8 cellular contexts compared by ENCODE assay signal in genomic region chr6:73263570-73263909, GRCh38. TPM values are rescaled to one million over a fixed set of nuclear protein-coding genes. Genes with fewer than 3 reads are reported as not detected.
DNase-seq lines count a peak whose midpoint lies in the region; ATAC-seq, FAIRE-seq and TF ChIP-seq lines count a peak whose summit lies in the region.

No MANE protein-coding gene starts in this region.

- peaks cover 12% of the 10 kb centered on the region for H3K79me2 ChIP-seq in GM12878 (ENCODE audit: control insufficient read depth, insufficient read depth, low read length)

- peak overlapping the region; percentile 99 for H2AFZ ChIP-seq in GM12878 (ENCODE audit: control insufficient read depth, low read depth, low read length)
- peak overlapping the region; percentile 99 for H2AFZ ChIP-seq in mesenchymal stem cell (ENCODE audit: low read depth, low read length)

- in situ Hi-C loops in GM12878 (cut with MboI): no loop called here

- intact Hi-C loops in GM12878 (cut with micrococcal nuclease; ENCODE audit: unreplicated experiment): no loop called here
- intact Hi-C loops in vagina (cut with DNase I): no loop called here

- H3K14ac ChIP-seq in mesenchymal stem cell (ENCODE audit: low read length in 2 of 2): peak overlapping the region in 1 of 2 experiments; percentile 68

- no peaks in the 10 kb centered on the region for H4K20me1 ChIP-seq in GM12878 (ENCODE audit: control insufficient read depth, insufficient read depth)

- RAD21 ChIA-PET in GM12878 (lab: Charles Lee; ENCODE audit: unreplicated experiment): interaction anchor here (0.7 kb wide), 1 partner anchor 134 kb away, joined by 3 read pairs; no protein-coding TSS in a partner anchor

- peak overlapping the region in 1 of 2 experiments; percentile 100 for H3K4ac ChIP-seq in mesenchymal stem cell (ENCODE audit: low read depth in 1 of 2, low read length in 2 of 2)

- no peak overlapping the region for H2AK5ac ChIP-seq in mesenchymal stem cell (ENCODE audit: low read length, severe bottlenecking)

- H2BK120ac ChIP-seq in mesenchymal stem cell (ENCODE audit: low read depth, low read length): no peak overlapping the region

- H3K27ac ChIP-seq in GM12878 (ENCODE audit: control insufficient read depth, insufficient read depth) (peak overlapping the region; percentile 74), mesenchymal stem cell (ENCODE audit: low read length, poor library complexity, severe bottlenecking) (no peak overlapping the region), vagina (peak overlapping the region; percentile 83)

- H3K4me2 ChIP-seq in GM12878 (ENCODE audit: control insufficient read depth, insufficient read depth) (peak overlapping the region; percentile 98), mesenchymal stem cell (ENCODE audit: low read length, poor library complexity, severe bottlenecking) (peak overlapping the region; percentile 97)

- no peaks in the 10 kb centered on the region for H3K36me3 ChIP-seq in GM12878 (ENCODE audit: control insufficient read depth in 2 of 2, insufficient read depth in 2 of 2, low read length in 1 of 2)
- peaks cover 0 to 4% of the 10 kb centered on the region in 2 experiments for H3K36me3 ChIP-seq in mesenchymal stem cell (ENCODE audit: control insufficient read depth in 1 of 2, insufficient read depth in 2 of 2, low read depth in 1 of 2, low read length in 2 of 2)
- no peaks in the 10 kb centered on the region for H3K36me3 ChIP-seq in vagina

- H3K4me3 ChIP-seq in GM12878 (peak overlapping the region; percentile 99), mesenchymal stem cell (ENCODE audit: insufficient read depth in 1 of 2, low read depth in 1 of 2, low read length in 2 of 2) (peak overlapping the region; percentile 78 to 93), vagina (peak overlapping the region; percentile 67 to 72)

- H3K18ac ChIP-seq in mesenchymal stem cell (ENCODE audit: low read depth in 1 of 2, low read length in 2 of 2): peak overlapping the region; percentile 86 to 93

- no peak overlapping the region for H2BK5ac ChIP-seq in mesenchymal stem cell (ENCODE audit: low read depth, low read length, poor library complexity, severe bottlenecking)

- H2BK15ac ChIP-seq in mesenchymal stem cell (ENCODE audit: low read depth, poor library complexity, severe bottlenecking): no peak overlapping the region

- no peak for TF ChIP-seq POLR2A in GM12878 (IDR thresholded peaks at IDR 0.05; ENCODE audit: low read depth, low read length)
- no peak for TF ChIP-seq POLR2A in vagina (IDR thresholded peaks at IDR 0.05)

- SMC1A ChIA-PET in GM12878 (lab: Charles Lee; ENCODE audit: uncharacterized antibody, unreplicated experiment): interaction anchor here (1.0 to 1.2 kb wide), 2 partner anchors 18 to 64 kb away, joined by 3 read pairs; no protein-coding TSS in a partner anchor

- CTCF ChIA-PET in GM12878 (lab: Yijun Ruan, JAX): interaction anchor here (1.1 to 1.2 kb wide), 2 partner anchors 22 to 125 kb away, joined by 3 read pairs; no protein-coding TSS in a partner anchor

- POLR2A ChIA-PET in GM12878 (lab: Charles Lee): no interaction called here

- BruUV-seq in GM12878 (replicated peaks; lab: Mats Ljungman, UMichigan): no TSS peak

- ATAC-seq in HG03442 (IDR thresholded peaks at IDR 0.05; ENCODE audit: unreplicated experiment) (peak; percentile 6), GM12878 (peak; percentile 38)

- no peak for FAIRE-seq in GM12878 (lab: Jason Lieb, UNC)

- peaks cover 16% of the 10 kb centered on the region for H3K79me1 ChIP-seq in mesenchymal stem cell (replicated peaks; ENCODE audit: low read length, poor library complexity, severe bottlenecking)

- DNase-seq in NCI-H82 (lab: John Stamatoyannopoulos, UW) (peak; percentile 38), NCI-H82 treated with DMSO at 0.1 percent for 48 hours (lab: John Stamatoyannopoulos, UW; ENCODE audit: unreplicated experiment) (no peak), GM12878 (ENCODE audit: low read depth, low spot score) (no peak), mesenchymal stem cell (no peak), vagina (ENCODE audit: extremely low spot score in 2 of 2) (no peak), middle frontal gyrus (ENCODE audit: extremely low spot score, low spot score) (no peak)
- no peak for DNase-seq in activated CD8-positive, alpha-beta memory T cell treated with anti-CD3 and anti-CD28 coated beads for 24 hours

- H4K8ac ChIP-seq in mesenchymal stem cell (ENCODE audit: low read length): peak overlapping the region; percentile 99

- no peak overlapping the region for H2BK12ac ChIP-seq in mesenchymal stem cell (ENCODE audit: low read length in 2 of 2)

- 3% methylated on average over 7 of the region's 7 CpGs for WGBS in GM12878 (ENCODE audit: insufficient coverage, insufficient replicate concordance, low lambda C conversion rate, missing lambda C conversion rate)
- 43% methylated on average over 7 of the region's 7 CpGs for WGBS in mesenchymal stem cell

- no peak overlapping the region for H4K91ac ChIP-seq in mesenchymal stem cell (ENCODE audit: low read length)

- no peak for TF ChIP-seq CTCF in GM12878 (IDR thresholded peaks at IDR 0.05 in 2 of 3, conservative IDR thresholded peaks at IDR 0.05 in 1 of 3; ENCODE audit: control insufficient read depth in 2 of 3, extremely low read depth in 1 of 3, insufficient read depth in 1 of 3, low read depth in 3 of 3, low read length in 3 of 3)
- TF ChIP-seq CTCF in vagina (IDR thresholded peaks at IDR 0.05): no peak

- H3K9me3 ChIP-seq in GM12878 (replicated peaks; ENCODE audit: control insufficient read depth, insufficient read depth, low read length) (no peaks in the 10 kb centered on the region), mesenchymal stem cell (ENCODE audit: control insufficient read depth, low read length) (no peaks in the 10 kb centered on the region), vagina (no peaks in the 10 kb centered on the region)

- H3K27me3 ChIP-seq in GM12878 (replicated peaks in 1 of 2; ENCODE audit: control insufficient read depth in 2 of 2, insufficient read depth in 2 of 2, low read length in 1 of 2) (no peaks in the 10 kb centered on the region), mesenchymal stem cell (ENCODE audit: control insufficient read depth in 1 of 2, insufficient read depth in 1 of 2, low read length in 2 of 2) (no peaks in the 10 kb centered on the region), vagina (no peaks in the 10 kb centered on the region)

- H3K4me1 ChIP-seq in GM12878 (ENCODE audit: control insufficient read depth, insufficient read depth, low read length): peaks cover 10% of the 10 kb centered on the region
- peaks cover 9% of the 10 kb centered on the region for H3K4me1 ChIP-seq in mesenchymal stem cell (ENCODE audit: control insufficient read depth, insufficient read depth, low read depth, low read length)
- peaks cover 18% of the 10 kb centered on the region for H3K4me1 ChIP-seq in vagina

- no peak for TF ChIP-seq RAD21 in GM12878 (IDR thresholded peaks at IDR 0.05; ENCODE audit: insufficient read depth, low read depth, low read length)

- no peak overlapping the region for H3K23ac ChIP-seq in mesenchymal stem cell (ENCODE audit: low read length in 2 of 2)

- TF ChIP-seq EP300 in GM12878 (IDR thresholded peaks at IDR 0.05; ENCODE audit: borderline replicate concordance in 1 of 2, control insufficient read depth in 1 of 2, low read depth in 2 of 2, low read length in 2 of 2): no peak

- H3K9ac ChIP-seq in GM12878 (ENCODE audit: control insufficient read depth, insufficient read depth, low read length) (peak overlapping the region; percentile 88), mesenchymal stem cell (ENCODE audit: low read length) (peak overlapping the region; percentile 91)

RNA-seq across cellular contexts. Expression of gene KHDC1, which starts 0.5 kb away (rescaled TPM):
- 6.0 and 6.1 TPM in 2 replicates for total RNA-seq in GM12878 (2013; cell fraction: nucleolus; rRNA removed)
- 3.3 and 3.4 TPM in 2 replicates for total RNA-seq in GM12878 (2014; rRNA removed)
- 3.8 and 4.7 TPM in 2 replicates for total RNA-seq in GM12878 (2014; rRNA removed; fragmentation: Illumina TruSeq; extraction: Trizol)
- total RNA-seq in GM12878 (2021): 5.3 and 6.4 TPM in 2 replicates
- 3.1 TPM for polyA plus RNA-seq in GM12878 (2011; ENCODE audit: low read depth)
- polyA plus RNA-seq in GM12878 (2011; rRNA removed): 2.9 and 4.9 TPM in 2 replicates
- polyA plus RNA-seq in GM12878 (2011; cell fraction: cytosol; rRNA removed): 6.8 and 8.0 TPM in 2 replicates
- 10.9 and 13.6 TPM in 2 replicates for polyA plus RNA-seq in GM12878 (2011; cell fraction: nucleus; rRNA removed)
- 3.7 and 4.0 TPM in 2 replicates for polyA plus RNA-seq in GM12878 (2012)
- 4.6 and 4.9 TPM in 2 replicates for polyA plus RNA-seq in GM12878 (2014; fragmentation: Illumina TruSeq; extraction: Trizol)
- 1 to 10 TPM; 7.6 to 8.7 TPM for polyA plus RNA-seq in GM12878 (2014; fragmentation: Nextera tagmentation; extraction: Ambion mirVana)
- 7.5 and 7.6 TPM in 2 replicates for polyA plus RNA-seq in GM12878 (2014; rRNA removed)
- 1 to 10 TPM; 6.1 to 6.6 TPM for polyA plus RNA-seq in GM12878 (2016; fragmentation: Nextera tagmentation; extraction: Ambion mirVana)
- 2.9 and 5.9 TPM in 2 replicates for polyA minus RNA-seq in GM12878 (2011; rRNA and poly(A)+ RNA removed)
- 2.0 and 2.2 TPM in 2 replicates for polyA minus RNA-seq in GM12878 (2011; cell fraction: cytosol; rRNA and poly(A)+ RNA removed)
- polyA minus RNA-seq in GM12878 (2011; cell fraction: nucleus; rRNA and poly(A)+ RNA removed): 10.4 and 18.6 TPM in 2 replicates
- polyA plus RNA-seq in mesenchymal stem cell (2013, experiment 1 of 2): 2.4 TPM
- polyA plus RNA-seq in mesenchymal stem cell (2013, experiment 2 of 2): 2.5 TPM
- 0.98 TPM for total RNA-seq in vagina

RNA-seq across cellular contexts. Expression of gene KHDC1L, which starts 38.2 kb away (rescaled TPM):
- not detected in 2 replicates for total RNA-seq in GM12878 (2013; cell fraction: nucleolus; rRNA removed)
- not detected in 2 replicates for total RNA-seq in GM12878 (2014; rRNA removed)
- not detected in 2 replicates for total RNA-seq in GM12878 (2014; rRNA removed; fragmentation: Illumina TruSeq; extraction: Trizol)
- total RNA-seq in GM12878 (2021): not detected in 2 replicates
- not detected for polyA plus RNA-seq in GM12878 (2011; ENCODE audit: low read depth)
- 0.12 TPM in 1 of 2 replicates, not detected in the other for polyA plus RNA-seq in GM12878 (2011; rRNA removed)
- 0.13 and 0.19 TPM in 2 replicates for polyA plus RNA-seq in GM12878 (2011; cell fraction: cytosol; rRNA removed)
- polyA plus RNA-seq in GM12878 (2011; cell fraction: nucleus; rRNA removed): 0.37 TPM in 1 of 2 replicates, not detected in the other
- 0.28 TPM in 1 of 2 replicates, not detected in the other for polyA plus RNA-seq in GM12878 (2012)
- 0.21 TPM in 1 of 2 replicates, not detected in the other for polyA plus RNA-seq in GM12878 (2014; fragmentation: Illumina TruSeq; extraction: Trizol)
- under 1 TPM; 0.13 to 0.37 TPM for polyA plus RNA-seq in GM12878 (2014; fragmentation: Nextera tagmentation; extraction: Ambion mirVana)
- polyA plus RNA-seq in GM12878 (2014; rRNA removed): 0.27 TPM in 1 of 2 replicates, not detected in the other
- under 1 TPM in 1 of 2 experiments, not detected in 1; 0.33 TPM for polyA plus RNA-seq in GM12878 (2016; fragmentation: Nextera tagmentation; extraction: Ambion mirVana)
- polyA minus RNA-seq in GM12878 (2011; rRNA and poly(A)+ RNA removed): not detected in 2 replicates
- not detected in 2 replicates for polyA minus RNA-seq in GM12878 (2011; cell fraction: cytosol; rRNA and poly(A)+ RNA removed)
- polyA minus RNA-seq in GM12878 (2011; cell fraction: nucleus; rRNA and poly(A)+ RNA removed): not detected in 2 replicates
- 0.23 TPM for polyA plus RNA-seq in mesenchymal stem cell (2013, experiment 1 of 2)
- 0.10 TPM for polyA plus RNA-seq in mesenchymal stem cell (2013, experiment 2 of 2)
- total RNA-seq in vagina: not detected
